ENCODE assay signal across 2 cellular contexts in the genomic region with DNA sequence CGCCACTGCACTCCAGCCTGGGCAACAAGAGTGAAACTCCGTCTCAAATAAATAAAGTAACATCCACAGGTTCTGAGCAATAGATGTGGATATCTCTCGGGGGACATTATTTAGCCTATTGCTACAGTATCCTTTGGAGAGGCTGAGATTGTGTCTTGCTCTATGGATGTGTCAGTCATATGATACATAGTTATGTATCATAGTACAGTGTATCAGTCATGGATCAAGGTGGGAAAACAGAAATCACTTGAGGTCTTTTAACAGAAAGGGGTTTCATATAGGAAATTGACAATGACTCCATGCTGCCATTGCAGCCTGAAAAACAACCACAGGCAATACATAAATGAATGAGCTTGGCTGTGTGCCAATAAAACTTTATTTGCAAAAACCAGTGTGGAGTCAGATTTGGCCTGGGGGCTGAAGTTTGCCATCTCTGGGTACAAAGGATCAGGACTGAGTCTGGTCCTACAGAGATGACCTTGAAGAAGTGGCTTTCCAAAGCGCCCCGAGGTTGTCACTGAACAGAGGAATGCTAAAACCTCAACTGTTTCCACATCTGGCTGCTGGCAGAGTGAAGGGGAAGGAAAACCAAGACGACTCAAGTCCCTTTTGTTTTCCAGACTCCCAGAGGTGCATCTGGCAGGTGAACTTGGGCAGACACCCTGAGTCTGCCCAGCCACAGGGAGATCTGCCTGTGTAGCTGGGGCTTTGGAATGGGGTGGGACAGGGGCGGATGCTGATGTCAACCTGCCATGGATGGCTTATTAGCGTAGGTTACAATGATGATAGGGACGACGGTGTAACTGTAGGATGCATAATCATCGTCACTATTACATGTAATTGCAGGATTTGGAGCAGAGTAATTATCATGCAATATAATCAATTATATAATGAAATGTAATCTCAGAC.
A peak's percentile ranks its signal among the peaks of the same experiment; 100 is the strongest.
TF ChIP-seq lines count a peak whose summit lies in the region.

No MANE protein-coding gene starts in this region.

TF ChIP-seq in HEK293, 187 proteins besides CTCF, POLR2A, EP300 and RAD21:
- TF ChIP-seq ZNF2 (tag by site-specific recombination; IDR thresholded peaks at IDR 0.05) (no peak), ZNF184 (tag by site-specific recombination; IDR thresholded peaks at IDR 0.05) (0 out of 2 replicates have a peak, but pooled peaks have one; percentile 25)
- TF ChIP-seq, protein P1, sequence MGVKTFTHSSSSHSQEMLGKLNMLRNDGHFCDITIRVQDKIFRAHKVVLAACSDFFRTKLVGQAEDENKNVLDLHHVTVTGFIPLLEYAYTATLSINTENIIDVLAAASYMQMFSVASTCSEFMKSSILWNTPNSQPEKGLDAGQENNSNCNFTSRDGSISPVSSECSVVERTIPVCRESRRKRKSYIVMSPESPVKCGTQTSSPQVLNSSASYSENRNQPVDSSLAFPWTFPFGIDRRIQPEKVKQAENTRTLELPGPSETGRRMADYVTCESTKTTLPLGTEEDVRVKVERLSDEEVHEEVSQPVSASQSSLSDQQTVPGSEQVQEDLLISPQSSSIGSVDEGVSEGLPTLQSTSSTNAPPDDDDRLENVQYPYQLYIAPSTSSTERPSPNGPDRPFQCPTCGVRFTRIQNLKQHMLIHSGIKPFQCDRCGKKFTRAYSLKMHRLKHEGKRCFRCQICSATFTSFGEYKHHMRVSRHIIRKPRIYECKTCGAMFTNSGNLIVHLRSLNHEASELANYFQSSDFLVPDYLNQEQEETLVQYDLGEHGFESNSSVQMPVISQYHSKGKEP (tag by site-specific recombination; IDR thresholded peaks at IDR 0.05) = peak; percentile 56

TF ChIP-seq in GM12878, 131 proteins besides CTCF, POLR2A, EP300 and RAD21:
- TF ChIP-seq RUNX3 (IDR thresholded peaks at IDR 0.05; ENCODE audit: low read length) = peak; percentile 67; the same call in 1 of the 2 replicates
- TF ChIP-seq MAX (IDR thresholded peaks at IDR 0.05; ENCODE audit: low read depth, low read length) = no peak
- TF ChIP-seq ATF3 (IDR thresholded peaks at IDR 0.05; ENCODE audit: borderline replicate concordance, extremely low read depth, low read depth, low read length) = no peak
- no peak for TF ChIP-seq CBFB (IDR thresholded peaks at IDR 0.05; ENCODE audit: low read depth)
- TF ChIP-seq, protein P2, sequence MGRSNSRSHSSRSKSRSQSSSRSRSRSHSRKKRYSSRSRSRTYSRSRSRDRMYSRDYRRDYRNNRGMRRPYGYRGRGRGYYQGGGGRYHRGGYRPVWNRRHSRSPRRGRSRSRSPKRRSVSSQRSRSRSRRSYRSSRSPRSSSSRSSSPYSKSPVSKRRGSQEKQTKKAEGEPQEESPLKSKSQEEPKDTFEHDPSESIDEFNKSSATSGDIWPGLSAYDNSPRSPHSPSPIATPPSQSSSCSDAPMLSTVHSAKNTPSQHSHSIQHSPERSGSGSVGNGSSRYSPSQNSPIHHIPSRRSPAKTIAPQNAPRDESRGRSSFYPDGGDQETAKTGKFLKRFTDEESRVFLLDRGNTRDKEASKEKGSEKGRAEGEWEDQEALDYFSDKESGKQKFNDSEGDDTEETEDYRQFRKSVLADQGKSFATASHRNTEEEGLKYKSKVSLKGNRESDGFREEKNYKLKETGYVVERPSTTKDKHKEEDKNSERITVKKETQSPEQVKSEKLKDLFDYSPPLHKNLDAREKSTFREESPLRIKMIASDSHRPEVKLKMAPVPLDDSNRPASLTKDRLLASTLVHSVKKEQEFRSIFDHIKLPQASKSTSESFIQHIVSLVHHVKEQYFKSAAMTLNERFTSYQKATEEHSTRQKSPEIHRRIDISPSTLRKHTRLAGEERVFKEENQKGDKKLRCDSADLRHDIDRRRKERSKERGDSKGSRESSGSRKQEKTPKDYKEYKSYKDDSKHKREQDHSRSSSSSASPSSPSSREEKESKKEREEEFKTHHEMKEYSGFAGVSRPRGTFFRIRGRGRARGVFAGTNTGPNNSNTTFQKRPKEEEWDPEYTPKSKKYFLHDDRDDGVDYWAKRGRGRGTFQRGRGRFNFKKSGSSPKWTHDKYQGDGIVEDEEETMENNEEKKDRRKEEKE (IDR thresholded peaks at IDR 0.05) = no peak
- no peak for TF ChIP-seq IKZF2 (IDR thresholded peaks at IDR 0.05)
- TF ChIP-seq SIN3A (IDR thresholded peaks at IDR 0.05; ENCODE audit: low read depth, low read length) = no peak
- TF ChIP-seq POU2F2 (IDR thresholded peaks at IDR 0.05; ENCODE audit: borderline replicate concordance, low read depth, low read length) = no peak
- no peak for TF ChIP-seq FOS (IDR thresholded peaks at IDR 0.05; ENCODE audit: borderline replicate concordance, extremely low read depth, insufficient read length)
- no peak for TF ChIP-seq CREM (IDR thresholded peaks at IDR 0.05; ENCODE audit: low read depth)
- no peak for TF ChIP-seq STAT3 (IDR thresholded peaks at IDR 0.05; ENCODE audit: low read depth, low read length)
- TF ChIP-seq, protein P3, sequence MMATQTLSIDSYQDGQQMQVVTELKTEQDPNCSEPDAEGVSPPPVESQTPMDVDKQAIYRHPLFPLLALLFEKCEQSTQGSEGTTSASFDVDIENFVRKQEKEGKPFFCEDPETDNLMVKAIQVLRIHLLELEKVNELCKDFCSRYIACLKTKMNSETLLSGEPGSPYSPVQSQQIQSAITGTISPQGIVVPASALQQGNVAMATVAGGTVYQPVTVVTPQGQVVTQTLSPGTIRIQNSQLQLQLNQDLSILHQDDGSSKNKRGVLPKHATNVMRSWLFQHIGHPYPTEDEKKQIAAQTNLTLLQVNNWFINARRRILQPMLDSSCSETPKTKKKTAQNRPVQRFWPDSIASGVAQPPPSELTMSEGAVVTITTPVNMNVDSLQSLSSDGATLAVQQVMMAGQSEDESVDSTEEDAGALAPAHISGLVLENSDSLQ (IDR thresholded peaks at IDR 0.05) = no peak
- TF ChIP-seq ZBTB4 (CRISPR knock-in tag; IDR thresholded peaks at IDR 0.05) = no peak
- TF ChIP-seq ZBTB40 (IDR thresholded peaks at IDR 0.05; ENCODE audit: borderline replicate concordance) = peak; percentile 38; the same call in 1 of the 2 replicates
- no peak for TF ChIP-seq CHD4 (IDR thresholded peaks at IDR 0.05)
- TF ChIP-seq CBX3 (IDR thresholded peaks at IDR 0.05; ENCODE audit: borderline replicate concordance, low read depth) = no peak
- TF ChIP-seq SMC3 (IDR thresholded peaks at IDR 0.05; ENCODE audit: borderline replicate concordance, low read length) = no peak
- peak; percentile 29 for TF ChIP-seq JUNB (IDR thresholded peaks at IDR 0.05)
- no peak for TF ChIP-seq KDM1A (IDR thresholded peaks at IDR 0.05; ENCODE audit: borderline replicate concordance)
- TF ChIP-seq SREBF2 (IDR thresholded peaks at IDR 0.05; ENCODE audit: low read length) = no peak
